14 cellular contexts compared by ENCODE assay signal in genomic region chr15:92618121-92618520, GRCh38. TPM values are rescaled to one million over a fixed set of nuclear protein-coding genes. Genes with fewer than 3 reads are reported as not detected.
A peak's percentile ranks its signal among the peaks of the same experiment; 100 is the strongest.
DNase-seq lines count a peak whose midpoint lies in the region; ATAC-seq and TF ChIP-seq lines count a peak whose summit lies in the region.
"Had no signal": no experiment of that assay in that cellular context is flagged by ENCODE, and none has a peak within 500 bp of the region (broad histone marks: within the 10 kb centered on the region; RNA-seq: fewer than 3 reads in every experiment).

No MANE protein-coding gene starts in this region.

- intact Hi-C loops in left ventricle myocardium superior (cut with micrococcal nuclease): no loop called here
- intact Hi-C loops in prostate gland (cut with DNase I): loop anchor here (5.0 to 10.0 kb wide), 6 partner anchors 34 to 187 kb away; no protein-coding TSS in a partner anchor

- WGBS in prostate gland: 92% methylated on average over 4 of the region's 4 CpGs

- H3K9me3 ChIP-seq in prostate gland: no peaks in the 10 kb centered on the region
- H3K9me3 ChIP-seq: neutrophil, SK-N-SH had no signal

- no peak for TF ChIP-seq CTCF in prostate gland (IDR thresholded peaks at IDR 0.05)

- H3K4me3 ChIP-seq in prostate gland: no peak overlapping the region
- H3K4me3 ChIP-seq: cardiac muscle cell had no signal

- peak overlapping the region; percentile 74 to 80 for H3K27ac ChIP-seq in prostate gland
- H3K27ac ChIP-seq: neutrophil had no signal

- no peaks in the 10 kb centered on the region for H3K27me3 ChIP-seq in prostate gland (replicated peaks; ENCODE audit: insufficient read depth)
- H3K27me3 ChIP-seq: cardiac muscle cell, neutrophil had no signal

- H3K4me1 ChIP-seq in prostate gland (replicated peaks): peaks cover 38% of the 10 kb centered on the region

- no peak for TF ChIP-seq POLR2A in prostate gland (IDR thresholded peaks at IDR 0.05)
- no peak for TF ChIP-seq POLR2A in erythroblast (IDR thresholded peaks at IDR 0.05; ENCODE audit: low read length)

- no peaks in the 10 kb centered on the region for H3K36me3 ChIP-seq in prostate gland
- H3K36me3 ChIP-seq: cardiac muscle cell, neutrophil had no signal

- ATAC-seq in left ventricle myocardium superior (peak; percentile 49), HG03097 (IDR thresholded peaks at IDR 0.05; ENCODE audit: low FRiP score, unreplicated experiment) (no peak)

- DNase-seq in COLO668 (lab: John Stamatoyannopoulos, UW; ENCODE audit: unreplicated experiment) (peak; percentile 22), NCI-H69 (lab: John Stamatoyannopoulos, UW) (peak; percentile 39), left ventricle myocardium superior (no peak), prostate gland (ENCODE audit: low spot score) (no peak), glomerular visceral epithelial cell (ENCODE audit: extremely low spot score) (no peak), erythroblast (lab: John Stamatoyannopoulos, UW) (no peak)
- no peak for DNase-seq in stimulated activated CD4-positive, alpha-beta T cell treated with anti-CD3 and anti-CD28 coated beads, Interleukin-4, amount 100 ng/mL, for 24 hours
- DNase-seq: activated naive CD4-positive, alpha-beta T cell treated with anti-CD3 and anti-CD28 coated beads, Interleukin-2, amount 10 ng/mL, durations not matched to agents 7 days and 5 days; hippocampal formation; KG1 had no signal

RNA-seq across cellular contexts. Expression of gene FAM174B, which starts 37.5 kb away (rescaled TPM):
- total RNA-seq in left ventricle myocardium superior (12.6 TPM), prostate gland (100 to 1,000 TPM in 1 of 2 donors, 10 to 100 TPM in 1; 32.0 to 183 TPM)

Comparison
In these comparisons a context has a peak if more than half of its experiments do, and no peak if none do; other contexts are left out.
1. DNase-seq: peak in COLO668 (single experiment) and NCI-H69 (single experiment); none in left ventricle myocardium superior (single experiment), prostate gland (single experiment), stimulated activated CD4-positive, alpha-beta T cell treated with anti-CD3 and anti-CD28 coated beads, Interleukin-4, amount 100 ng/mL, for 24 hours (single experiment), glomerular visceral epithelial cell (single experiment) and erythroblast (0 of 2).